In the genomic region with DNA sequence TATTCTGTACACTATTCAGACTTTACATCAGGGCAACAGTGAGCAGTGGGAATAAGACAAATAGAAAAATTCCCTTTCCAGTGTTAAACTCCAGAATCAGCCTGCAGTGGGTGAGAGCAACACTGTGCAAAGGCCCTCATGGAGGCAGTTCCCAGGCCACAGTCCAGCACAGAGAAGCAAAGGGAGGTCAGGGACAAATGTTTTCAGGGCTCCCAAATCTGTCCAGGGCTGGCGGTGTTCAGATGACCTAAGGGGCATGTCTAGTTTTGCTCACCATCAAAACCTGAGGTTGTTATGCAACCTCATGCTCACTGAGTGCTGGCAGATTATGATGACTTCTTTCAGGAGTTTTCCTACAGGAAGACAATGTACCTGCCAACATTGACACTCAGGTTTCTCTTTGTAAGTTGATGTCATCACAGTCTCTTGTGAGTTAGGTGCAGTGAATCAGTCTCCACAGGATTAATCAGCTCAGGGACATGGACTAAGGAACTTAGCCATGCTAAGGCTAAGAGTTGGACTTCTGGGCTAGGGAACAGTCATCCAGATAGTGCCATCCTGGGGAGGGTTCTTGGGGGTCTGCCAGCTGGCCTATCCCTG, we compare ENCODE assay signal across 31 cellular contexts. TPM values are rescaled to one million over a fixed set of nuclear protein-coding genes. Genes with fewer than 3 reads are reported as not detected.
"Had no signal": no experiment of that assay in that cellular context is flagged by ENCODE, and none has a peak within 500 bp of the region (broad histone marks: within the 10 kb centered on the region; RNA-seq: fewer than 3 reads in every experiment).

No MANE protein-coding gene starts in this region.

- H3K27ac Mint-ChIP-seq: activated CD4-positive, alpha-beta memory T cell treated with anti-CD3 and anti-CD28 coated beads, Interleukin-2, amount 10 ng/mL, durations not matched to agents 7 days and 5 days; activated CD4-positive, alpha-beta T cell treated with anti-CD3 and anti-CD28 coated beads, Interleukin-2, amount 10 ng/mL, durations not matched to agents 7 days and 5 days; activated T-cell treated with anti-CD3 and anti-CD28 coated beads, Interleukin-2, amount 50 U/mL, for 24 hours; dendritic cell treated with granulocyte-macrophage colony-stimulating factor and Interleukin-4, amounts not matched to agents 40 ng/mL and 50 ng/mL, for 4 days; endodermal cell; nephron; progenitor cell of endocrine pancreas had no signal

- H3K4me1 Mint-ChIP-seq: activated CD4-positive, alpha-beta memory T cell treated with anti-CD3 and anti-CD28 coated beads, Interleukin-2, amount 10 ng/mL, durations not matched to agents 7 days and 5 days; activated CD4-positive, alpha-beta T cell treated with anti-CD3 and anti-CD28 coated beads, Interleukin-2, amount 10 ng/mL, durations not matched to agents 7 days and 5 days; central memory CD8-positive, alpha-beta T cell; endodermal cell; nephron had no signal

- H3K4me3 Mint-ChIP-seq: activated CD4-positive, alpha-beta memory T cell treated with anti-CD3 and anti-CD28 coated beads, Interleukin-2, amount 10 ng/mL, durations not matched to agents 7 days and 5 days; activated CD4-positive, alpha-beta T cell treated with anti-CD3 and anti-CD28 coated beads, Interleukin-2, amount 10 ng/mL, durations not matched to agents 7 days and 5 days; activated T-cell treated with anti-CD3 and anti-CD28 coated beads, Interleukin-2, amount 50 U/mL, for 24 hours; central memory CD8-positive, alpha-beta T cell; dendritic cell treated with granulocyte-macrophage colony-stimulating factor and Interleukin-4, amounts not matched to agents 40 ng/mL and 50 ng/mL, for 4 days; endodermal cell; nephron had no signal

- H3K27me3 ChIP-seq: right lobe of liver had no signal

- H3K36me3 ChIP-seq: heart right ventricle, left ventricle myocardium inferior, neutrophil, right lobe of liver, tibial nerve had no signal

- H3K4me3 ChIP-seq: heart right ventricle, left ventricle myocardium inferior, lung, right lobe of liver, tibial nerve had no signal

- H3K4me1 ChIP-seq: heart right ventricle, left ventricle myocardium inferior, right lobe of liver, tibial nerve had no signal

- H3K9me3 Mint-ChIP-seq: activated CD4-positive, alpha-beta memory T cell treated with anti-CD3 and anti-CD28 coated beads, Interleukin-2, amount 10 ng/mL, durations not matched to agents 7 days and 5 days; activated CD4-positive, alpha-beta T cell treated with anti-CD3 and anti-CD28 coated beads, Interleukin-2, amount 10 ng/mL, durations not matched to agents 7 days and 5 days; activated T-cell treated with anti-CD3 and anti-CD28 coated beads, Interleukin-2, amount 50 U/mL, for 24 hours; central memory CD8-positive, alpha-beta T cell; dendritic cell treated with granulocyte-macrophage colony-stimulating factor and Interleukin-4, amounts not matched to agents 40 ng/mL and 50 ng/mL, for 4 days had no signal

- H3K27me3 Mint-ChIP-seq: progenitor cell of endocrine pancreas had no signal

- H3K9me3 ChIP-seq: heart right ventricle, left ventricle myocardium inferior, neutrophil, right lobe of liver, tibial nerve had no signal

- H3K27ac ChIP-seq: heart right ventricle, left ventricle myocardium inferior, neutrophil, right lobe of liver, tibial nerve had no signal

- DNase-seq: activated CD4-positive, alpha-beta memory T cell treated with anti-CD3 and anti-CD28 coated beads, Interleukin-2, amount 10 ng/mL, durations not matched to agents 7 days and 5 days; activated CD4-positive, alpha-beta T cell treated with anti-CD3 and anti-CD28 coated beads, Interleukin-2, amount 10 ng/mL, durations not matched to agents 7 days and 5 days; activated CD4-positive, CD25-positive, alpha-beta regulatory T cell treated with anti-CD3 and anti-CD28 coated beads, Interleukin-2, amount 50 U/mL, for 72 hours; activated CD8-positive, alpha-beta memory T cell treated with anti-CD3 and anti-CD28 coated beads, Interleukin-2, amount 50 U/mL, for 48 hours; activated gamma-delta T cell; activated naive CD4-positive, alpha-beta T cell treated with anti-CD3 and anti-CD28 coated beads, Interleukin-2, amount 50 U/mL, for 16 hours; activated T-cell treated with anti-CD3 and anti-CD28 coated beads, Interleukin-2, amount 50 U/mL, for 24 hours; amniotic stem cell; endodermal cell; foreskin fibroblast; heart right ventricle; kidney glomerular epithelial cell; left ventricle myocardium inferior; stimulated activated CD4-positive, alpha-beta T cell treated with anti-CD3 and anti-CD28 coated beads, Interleukin-2, amount 100 ng/mL, for 48 hours; stimulated activated naive CD4-positive, alpha-beta T cell treated with Interleukin-2 at 50 U/mL for 16 hours; T-helper 2 cell had no signal

RNA-seq across cellular contexts. Expression of a gene that starts 3.6 kb away (rescaled TPM):
- total RNA-seq: activated CD4-positive, alpha-beta memory T cell treated with anti-CD3 and anti-CD28 coated beads, Interleukin-2, amount 10 ng/mL, durations not matched to agents 7 days and 5 days; activated CD4-positive, alpha-beta T cell treated with anti-CD3 and anti-CD28 coated beads, Interleukin-2, amount 10 ng/mL, durations not matched to agents 7 days and 5 days; endodermal cell; heart right ventricle; left ventricle myocardium inferior; lung; mesenteric fat pad; mucosa of gallbladder; osteocyte; progenitor cell of endocrine pancreas; renal cortical epithelial cell; right lobe of liver; skeletal muscle tissue; temporal lobe; tibial nerve; ureter had no signal

RNA-seq across cellular contexts. Expression of a gene that starts 7.3 kb away (rescaled TPM):
- total RNA-seq: activated CD4-positive, alpha-beta memory T cell treated with anti-CD3 and anti-CD28 coated beads, Interleukin-2, amount 10 ng/mL, durations not matched to agents 7 days and 5 days; activated CD4-positive, alpha-beta T cell treated with anti-CD3 and anti-CD28 coated beads, Interleukin-2, amount 10 ng/mL, durations not matched to agents 7 days and 5 days; endodermal cell; heart right ventricle; left ventricle myocardium inferior; lung; mesenteric fat pad; mucosa of gallbladder; osteocyte; progenitor cell of endocrine pancreas; renal cortical epithelial cell; right lobe of liver; skeletal muscle tissue; temporal lobe; tibial nerve; ureter had no signal
- polyA plus RNA-seq: lung had no signal

RNA-seq across cellular contexts. Expression of a gene that starts 59.6 kb away (rescaled TPM):
- total RNA-seq: activated CD4-positive, alpha-beta memory T cell treated with anti-CD3 and anti-CD28 coated beads, Interleukin-2, amount 10 ng/mL, durations not matched to agents 7 days and 5 days; activated CD4-positive, alpha-beta T cell treated with anti-CD3 and anti-CD28 coated beads, Interleukin-2, amount 10 ng/mL, durations not matched to agents 7 days and 5 days; endodermal cell; heart right ventricle; left ventricle myocardium inferior; lung; mesenteric fat pad; mucosa of gallbladder; osteocyte; progenitor cell of endocrine pancreas; renal cortical epithelial cell; right lobe of liver; skeletal muscle tissue; temporal lobe; tibial nerve; ureter had no signal
- polyA plus RNA-seq: heart right ventricle, lung had no signal
